ENCODE assay signal across 8 cellular contexts in genomic region chr5:180072256-180072548, GRCh38. TPM values are rescaled to one million over a fixed set of nuclear protein-coding genes. Genes with fewer than 3 reads are reported as not detected.
DNase-seq lines count a peak whose midpoint lies in the region; ATAC-seq and TF ChIP-seq lines count a peak whose summit lies in the region.

No MANE protein-coding gene starts in this region.

- H3K9me3 ChIP-seq in lower lobe of right lung, result no peaks in the 10 kb centered on the region

- no peaks in the 10 kb centered on the region for H3K36me3 ChIP-seq in lower lobe of right lung

- peaks cover 1% of the 10 kb centered on the region for H3K36me3 Mint-ChIP-seq in T-helper 1 cell treated with Interleukin-12 subunit alpha and Interleukin-12 subunit beta and Interleukin-4 antibody, amounts not matched to agents 30 μg/mL and 1 μg/mL, for 36 hours (ENCODE audit: low read depth)
- peaks cover 2% of the 10 kb centered on the region for H3K36me3 Mint-ChIP-seq in activated naive CD8-positive, alpha-beta T cell treated with anti-CD3 and anti-CD28 coated beads, Interleukin-2, amount 10 ng/mL, durations not matched to agents 7 days and 5 days

- DNase-seq in T-helper 1 cell (no peak), lower lobe of right lung (no peak), substantia nigra (lab: John Stamatoyannopoulos, UW) (no peak), NCI-H1436 treated with DMSO at 0.1 percent for 48 hours (lab: John Stamatoyannopoulos, UW) (no peak), NCI-H1105 (lab: John Stamatoyannopoulos, UW) (no peak)
- no peak for DNase-seq in activated naive CD8-positive, alpha-beta T cell treated with anti-CD3 and anti-CD28 coated beads, Interleukin-2, amount 10 ng/mL, durations not matched to agents 7 days and 5 days

- peak overlapping the region; percentile 55 for H3K4me3 Mint-ChIP-seq in T-helper 1 cell treated with Interleukin-12 subunit alpha and Interleukin-12 subunit beta and Interleukin-4 antibody, amounts not matched to agents 30 μg/mL and 1 μg/mL, for 36 hours
- H3K4me3 Mint-ChIP-seq in activated naive CD8-positive, alpha-beta T cell treated with anti-CD3 and anti-CD28 coated beads, Interleukin-2, amount 10 ng/mL, durations not matched to agents 7 days and 5 days, result peak overlapping the region; percentile 51

- peaks cover 50% of the 10 kb centered on the region for H3K27me3 Mint-ChIP-seq in T-helper 1 cell treated with Interleukin-12 subunit alpha and Interleukin-12 subunit beta and Interleukin-4 antibody, amounts not matched to agents 30 μg/mL and 1 μg/mL, for 36 hours (ENCODE audit: low read depth)
- H3K27me3 Mint-ChIP-seq in activated naive CD8-positive, alpha-beta T cell treated with anti-CD3 and anti-CD28 coated beads, Interleukin-2, amount 10 ng/mL, durations not matched to agents 7 days and 5 days, result peaks cover 27% of the 10 kb centered on the region

- POLR2A ChIA-PET in activated naive CD8-positive, alpha-beta T cell treated with anti-CD3 and anti-CD28 coated beads, Interleukin-2, amount 10 ng/mL, durations not matched to agents 7 days and 5 days (lab: Charles Lee), result no interaction called here

- ATAC-seq in activated naive CD8-positive, alpha-beta T cell treated with anti-CD3 and anti-CD28 coated beads, Interleukin-2, amount 10 ng/mL, durations not matched to agents 7 days and 5 days (ENCODE audit: low read depth), result no peak
- ATAC-seq in lower lobe of right lung (no peak), GM18502 (IDR thresholded peaks at IDR 0.05; ENCODE audit: poor library complexity, unreplicated experiment) (no peak)

- no peaks in the 10 kb centered on the region for H3K27me3 ChIP-seq in lower lobe of right lung (ENCODE audit: low read depth)

- peak overlapping the region; percentile 94 for H3K4me3 ChIP-seq in lower lobe of right lung

- peaks cover 11% of the 10 kb centered on the region for H3K9me3 Mint-ChIP-seq in T-helper 1 cell treated with Interleukin-12 subunit alpha and Interleukin-12 subunit beta and Interleukin-4 antibody, amounts not matched to agents 30 μg/mL and 1 μg/mL, for 36 hours
- peaks cover 3% of the 10 kb centered on the region for H3K9me3 Mint-ChIP-seq in activated naive CD8-positive, alpha-beta T cell treated with anti-CD3 and anti-CD28 coated beads, Interleukin-2, amount 10 ng/mL, durations not matched to agents 7 days and 5 days

- no peak overlapping the region for H3K27ac Mint-ChIP-seq in T-helper 1 cell treated with Interleukin-12 subunit alpha and Interleukin-12 subunit beta and Interleukin-4 antibody, amounts not matched to agents 30 μg/mL and 1 μg/mL, for 36 hours
- H3K27ac Mint-ChIP-seq in activated naive CD8-positive, alpha-beta T cell treated with anti-CD3 and anti-CD28 coated beads, Interleukin-2, amount 10 ng/mL, durations not matched to agents 7 days and 5 days, result peak overlapping the region; percentile 58

- H3K4me1 Mint-ChIP-seq in T-helper 1 cell treated with Interleukin-12 subunit alpha and Interleukin-12 subunit beta and Interleukin-4 antibody, amounts not matched to agents 30 μg/mL and 1 μg/mL, for 36 hours (ENCODE audit: low read depth), result peaks cover 10% of the 10 kb centered on the region
- peaks cover 8% of the 10 kb centered on the region for H3K4me1 Mint-ChIP-seq in activated naive CD8-positive, alpha-beta T cell treated with anti-CD3 and anti-CD28 coated beads, Interleukin-2, amount 10 ng/mL, durations not matched to agents 7 days and 5 days

- intact Hi-C loops in lower lobe of right lung (cut with DNase I), result no loop called here

- peaks cover 21% of the 10 kb centered on the region for H3K4me1 ChIP-seq in lower lobe of right lung

- no peak for TF ChIP-seq CTCF in lower lobe of right lung (IDR thresholded peaks at IDR 0.05)

- H3K27ac ChIP-seq in lower lobe of right lung (peak overlapping the region; percentile 92), substantia nigra (ENCODE audit: low read depth, low read length, poor library complexity, severe bottlenecking) (peak overlapping the region; percentile 96)

RNA-seq across cellular contexts. Expression of gene RNF130, which starts 0.6 kb away (rescaled TPM):
- 10 to 100 TPM; 10.7 to 11.5 TPM for total RNA-seq in activated naive CD8-positive, alpha-beta T cell treated with anti-CD3 and anti-CD28 coated beads, Interleukin-2, amount 10 ng/mL, durations not matched to agents 7 days and 5 days
- total RNA-seq in lower lobe of right lung, result 139 TPM

Comparison
In these comparisons a context has a peak if more than half of its experiments do, and no peak if none do; other contexts are left out.
1. RNA of gene RNF130, which starts 0.6 kb away (total RNA-seq): 139 TPM in lower lobe of right lung (single experiment); 10.7 to 11.5 TPM in activated naive CD8-positive, alpha-beta T cell treated with anti-CD3 and anti-CD28 coated beads, Interleukin-2, amount 10 ng/mL, durations not matched to agents 7 days and 5 days; every median in the first group is over 10 times any median in the second.